Comparison of ENCODE assay signal across 7 cellular contexts in genomic region chr5:392431-392988, GRCh38. TPM values are rescaled to one million over a fixed set of nuclear protein-coding genes. Genes with fewer than 3 reads are reported as not detected.
DNase-seq lines count a peak whose midpoint lies in the region; ATAC-seq lines count a peak whose summit lies in the region.

No MANE protein-coding gene starts in this region.

- H3K27me3 Mint-ChIP-seq in activated naive CD4-positive, alpha-beta T cell treated with anti-CD3 and anti-CD28 coated beads for 36 hours (ENCODE audit: low read depth), result no peaks in the 10 kb centered on the region

- H3K9me3 Mint-ChIP-seq in activated naive CD4-positive, alpha-beta T cell treated with anti-CD3 and anti-CD28 coated beads for 36 hours, result no peaks in the 10 kb centered on the region

- peak overlapping the region; percentile 69 for H3K4me3 Mint-ChIP-seq in activated naive CD4-positive, alpha-beta T cell treated with anti-CD3 and anti-CD28 coated beads for 36 hours

- ATAC-seq in GM19035 (IDR thresholded peaks at IDR 0.05; ENCODE audit: unreplicated experiment), result peak; percentile 75
- ATAC-seq in HG02973 (IDR thresholded peaks at IDR 0.05; ENCODE audit: unreplicated experiment), result peak; percentile 61

- DNase-seq in SIG-M5 treated with dmso at 0.1 percent for 504 hours (lab: John Stamatoyannopoulos, UW; ENCODE audit: unreplicated experiment) (peak; percentile 99), renal cortical epithelial cell (ENCODE audit: low read depth) (peak; percentile 32), kidney glomerular epithelial cell (lab: John Stamatoyannopoulos, UW) (no peak), LoVo (ENCODE audit: low spot score) (no peak)
- DNase-seq in activated naive CD4-positive, alpha-beta T cell treated with anti-CD3 and anti-CD28 coated beads for 36 hours, result peak; percentile 96

- CTCF ChIA-PET in activated naive CD4-positive, alpha-beta T cell treated with anti-CD3 and anti-CD28 coated beads for 36 hours (lab: Charles Lee), result interaction anchor here (1.7 kb wide), 1 partner anchor 13 kb away, joined by 6 read pairs; no protein-coding TSS in a partner anchor

- H3K4me1 Mint-ChIP-seq in activated naive CD4-positive, alpha-beta T cell treated with anti-CD3 and anti-CD28 coated beads for 36 hours (ENCODE audit: low read depth), result peaks cover 27% of the 10 kb centered on the region

- H3K36me3 Mint-ChIP-seq in activated naive CD4-positive, alpha-beta T cell treated with anti-CD3 and anti-CD28 coated beads for 36 hours (ENCODE audit: low read depth), result no peaks in the 10 kb centered on the region

- H3K27ac Mint-ChIP-seq in activated naive CD4-positive, alpha-beta T cell treated with anti-CD3 and anti-CD28 coated beads for 36 hours, result peak overlapping the region; percentile 91

- intact Hi-C loops in activated naive CD4-positive, alpha-beta T cell treated with anti-CD3 and anti-CD28 coated beads for 36 hours (cut with micrococcal nuclease), result loop anchor here (1.0 to 5.0 kb wide), 7 partner anchors 13 to 925 kb away; partner anchors contain the start of gene PDCD6

RNA-seq across cellular contexts. Expression of gene EXOC3, which starts 50.5 kb away (rescaled TPM):
- total RNA-seq in activated naive CD4-positive, alpha-beta T cell treated with anti-CD3 and anti-CD28 coated beads for 36 hours, result 10 to 100 TPM; 41.6 to 41.7 TPM
- total RNA-seq in renal cortical epithelial cell, result 27.3 and 56.9 TPM in 2 replicates

Comparison
In these comparisons a context has a peak if more than half of its experiments do, and no peak if none do; other contexts are left out.
1. DNase-seq: peak in SIG-M5 treated with dmso at 0.1 percent for 504 hours (single experiment), activated naive CD4-positive, alpha-beta T cell treated with anti-CD3 and anti-CD28 coated beads for 36 hours (single experiment) and renal cortical epithelial cell (single experiment); none in kidney glomerular epithelial cell (single experiment) and LoVo (single experiment).